In the genomic region with DNA sequence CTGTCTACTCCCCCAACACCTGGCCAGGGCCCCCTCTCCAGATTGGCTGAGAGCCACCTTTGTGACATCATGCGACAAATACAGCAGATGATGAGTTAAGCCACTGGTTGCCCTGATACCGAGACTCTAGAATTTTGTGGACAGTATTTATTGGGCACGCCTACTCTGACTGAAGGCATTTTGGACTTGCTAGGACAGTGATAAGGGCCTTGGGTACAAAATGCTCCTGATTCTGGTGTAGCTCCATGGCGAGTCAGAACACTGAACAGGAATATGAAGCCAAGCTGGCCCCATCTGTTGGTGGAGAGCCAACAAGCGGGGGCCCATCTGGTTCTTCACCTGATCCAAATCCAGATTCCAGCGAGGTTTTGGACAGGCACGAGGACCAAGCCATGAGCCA, we compare ENCODE assay signal across 6 cellular contexts. TPM values are rescaled to one million over a fixed set of nuclear protein-coding genes. Genes with fewer than 3 reads are reported as not detected.
"Had no signal": no experiment of that assay in that cellular context is flagged by ENCODE, and none has a peak within 500 bp of the region (broad histone marks: within the 10 kb centered on the region; RNA-seq: fewer than 3 reads in every experiment).

A gene with protein sequence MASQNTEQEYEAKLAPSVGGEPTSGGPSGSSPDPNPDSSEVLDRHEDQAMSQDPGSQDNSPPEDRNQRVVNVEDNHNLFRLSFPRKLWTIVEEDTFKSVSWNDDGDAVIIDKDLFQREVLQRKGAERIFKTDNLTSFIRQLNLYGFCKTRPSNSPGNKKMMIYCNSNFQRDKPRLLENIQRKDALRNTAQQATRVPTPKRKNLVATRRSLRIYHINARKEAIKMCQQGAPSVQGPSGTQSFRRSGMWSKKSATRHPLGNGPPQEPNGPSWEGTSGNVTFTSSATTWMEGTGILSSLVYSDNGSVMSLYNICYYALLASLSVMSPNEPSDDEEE (plus strand): TSS at position 174 of the 400 bp plus-strand sequence. CDS start 72 bp downstream, at position 246.

RNA-seq across cellular contexts. Expression of the gene that starts here (rescaled TPM):
- total RNA-seq: GM23248, H4, H7, HFFc6, HT1080, IMR-90 had no signal
- polyA plus RNA-seq: GM23248, IMR-90 had no signal
